Comparison of ENCODE assay signal across 10 cellular contexts in genomic region chr2:183059561-183059960, GRCh38. TPM values are rescaled to one million over a fixed set of nuclear protein-coding genes. Genes with fewer than 3 reads are reported as not detected.
DNase-seq lines count a peak whose midpoint lies in the region; TF ChIP-seq lines count a peak whose summit lies in the region.
"Had no signal": no experiment of that assay in that cellular context is flagged by ENCODE, and none has a peak within 500 bp of the region (broad histone marks: within the 10 kb centered on the region; RNA-seq: fewer than 3 reads in every experiment).

No MANE protein-coding gene starts in this region.

- 27 to 48% (median 34%) methylated on average over 1 of the region's 1 CpG for WGBS in stomach, 5 donors

- no peak for TF ChIP-seq EP300 in stomach (IDR thresholded peaks at IDR 0.05)

- no peaks in the 10 kb centered on the region for H3K27me3 ChIP-seq in stomach

- TF ChIP-seq POLR2A in stomach (IDR thresholded peaks at IDR 0.05): no peak

- H3K4me1 ChIP-seq in stomach: peaks cover 9 to 22% (median 11%) of the 10 kb centered on the region in 4 donors

- H3K27ac ChIP-seq in stomach: peak overlapping the region in 1 of 5 donors; percentile 24

- peak; percentile 66 for DNase-seq in ACHN
- peak; percentile 88 for DNase-seq in HT1080 (ENCODE audit: low read depth)
- peak; percentile 62 for DNase-seq in astrocyte of the cerebellum (ENCODE audit: low read depth)
- peak; percentile 62 for DNase-seq in hepatic stellate cell (ENCODE audit: low spot score)
- no peak for DNase-seq in stomach
- DNase-seq in RPMI8226: no peak
- DNase-seq in DMS153 (lab: John Stamatoyannopoulos, UW): no peak
- no peak for DNase-seq in mesenteric fat pad (ENCODE audit: low spot score)
- DNase-seq: activated T-cell treated with anti-CD3 and anti-CD28 coated beads, Interleukin-2, amount 50 U/mL, for 24 hours; CD4-positive, CD25-positive, alpha-beta regulatory T cell had no signal

- no peaks in the 10 kb centered on the region for H3K9me3 ChIP-seq in stomach

- no peak overlapping the region for H3K4me3 ChIP-seq in astrocyte of the cerebellum (ENCODE audit: low read depth, low read length)
- H3K4me3 ChIP-seq in stomach: no peak overlapping the region

- intact Hi-C loops in stomach (cut with DNase I; ENCODE audit: low total_unique reads): no loop called here

- in situ Hi-C loops in ACHN (cut with HindIII; ENCODE audit: low pct_ligation_motif_present, low pct_unique_long_range_greater_than_20kb, low sequenced_read_pairs): no loop called here
- in situ Hi-C loops in astrocyte of the cerebellum (cut with HindIII; ENCODE audit: low sequenced_read_pairs): no loop called here

- TF ChIP-seq CTCF in astrocyte of the cerebellum (IDR thresholded peaks at IDR 0.05; ENCODE audit: low read depth, low read length, missing control alignments) (no peak), stomach (IDR thresholded peaks at IDR 0.05) (no peak)

- no peaks in the 10 kb centered on the region for H3K36me3 ChIP-seq in stomach

RNA-seq across cellular contexts. Expression of gene DUSP19, which starts 19.0 kb away (rescaled TPM):
- 1.2 and 3.2 TPM in 2 replicates for total RNA-seq in HT1080 (2014; rRNA removed; shearing (Covaris generic))
- polyA plus RNA-seq in HT1080 (2015; cell fraction: cytosol; rRNA removed): 3.3 and 3.5 TPM in 2 replicates
- polyA plus RNA-seq in HT1080 (2015; cell fraction: nucleus; rRNA removed): 2.2 and 2.3 TPM in 2 replicates
- total RNA-seq in stomach (10 to 100 TPM in 1 of 5 donors, 1 to 10 TPM in 3, not detected in 1; 3.5 to 19.6 (median 4.9) TPM), mesenteric fat pad (0.67 TPM)
- 1 to 10 TPM; 1.1 to 4.3 (median 1.7) TPM for polyA plus RNA-seq in stomach

RNA-seq across cellular contexts. Expression of gene NCKAP1, which starts 21.3 kb away (rescaled TPM):
- total RNA-seq in HT1080 (2014; rRNA removed; shearing (Covaris generic)): 63.8 and 79.4 TPM in 2 replicates
- polyA plus RNA-seq in HT1080 (2015; cell fraction: cytosol; rRNA removed): 98.4 and 152 TPM in 2 replicates
- polyA plus RNA-seq in HT1080 (2015; cell fraction: nucleus; rRNA removed): 152 and 212 TPM in 2 replicates
- total RNA-seq in stomach: 100 to 1,000 TPM in 3 of 5 donors, 10 to 100 TPM in 2; 13.0 to 262 (median 100) TPM
- 10 to 100 TPM; 41.5 to 43.7 (median 43.7) TPM for polyA plus RNA-seq in stomach
- total RNA-seq in mesenteric fat pad: 127 TPM

Comparison
In these comparisons a context has a peak if more than half of its experiments do, and no peak if none do; other contexts are left out.
1. DNase-seq: peak in ACHN (single experiment), HT1080 (single experiment), astrocyte of the cerebellum (single experiment) and hepatic stellate cell (single experiment); none in stomach (single experiment), RPMI8226 (single experiment), DMS153 (single experiment) and mesenteric fat pad (single experiment).